Comparison of ENCODE assay signal across 29 cellular contexts in the genomic region with DNA sequence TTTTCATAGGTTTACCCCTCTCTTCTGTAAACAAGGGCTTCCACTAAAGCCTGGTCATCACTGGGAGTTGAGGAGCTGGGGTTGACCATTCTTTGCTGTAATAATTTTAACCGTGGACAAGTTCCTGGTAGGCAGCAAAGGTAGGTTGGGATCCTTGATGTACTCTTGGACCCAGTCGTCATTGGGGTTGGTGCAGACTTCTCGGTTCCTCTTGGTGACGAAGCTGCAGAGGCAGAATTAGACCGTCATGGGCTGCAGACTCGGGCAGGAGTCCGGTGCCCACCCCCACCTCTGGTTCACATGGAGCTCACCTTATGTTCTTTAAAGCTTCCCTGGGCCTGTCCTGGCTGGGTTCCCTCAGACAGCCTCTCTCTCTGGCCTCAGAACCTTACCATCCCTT. TPM values are rescaled to one million over a fixed set of nuclear protein-coding genes. Genes with fewer than 3 reads are reported as not detected.
"Had no signal": no experiment of that assay in that cellular context is flagged by ENCODE, and none has a peak within 500 bp of the region (broad histone marks: within the 10 kb centered on the region; RNA-seq: fewer than 3 reads in every experiment).

No MANE protein-coding gene starts in this region.

- H3K36me3 ChIP-seq: right atrium auricular region, sigmoid colon, suprapubic skin, thyroid gland, upper lobe of left lung, uterus had no signal

- H3K27me3 ChIP-seq: hepatocyte, right atrium auricular region, sigmoid colon, suprapubic skin, thyroid gland, upper lobe of left lung, uterus had no signal

- H3K27ac Mint-ChIP-seq: endodermal cell; naive thymus-derived CD4-positive, alpha-beta T cell had no signal

- H3K27ac ChIP-seq: hepatocyte, right atrium auricular region, sigmoid colon, suprapubic skin, thyroid gland, upper lobe of left lung, uterus had no signal

- H2AFZ ChIP-seq: hepatocyte had no signal

- H3K4me3 Mint-ChIP-seq: endodermal cell; naive thymus-derived CD4-positive, alpha-beta T cell; neural crest cell had no signal

- H3K4me3 ChIP-seq: hepatocyte, lung, right atrium auricular region, sigmoid colon, skin epidermis, suprapubic skin, thyroid gland, upper lobe of left lung, uterus had no signal

- DNase-seq: effector CD4-positive, alpha-beta T cell; endodermal cell; erythroblast; foreskin melanocyte; head of caudate nucleus; left colon; left ventricle myocardium superior; mesendoderm; naive thymus-derived CD4-positive, alpha-beta T cell; posterior cingulate gyrus; sigmoid colon; stimulated activated CD4-positive, alpha-beta T cell treated with anti-CD3 and anti-CD28 coated beads, Interleukin-2, amount 100 ng/mL, for 24 hours; stimulated activated CD4-positive, alpha-beta T cell treated with anti-CD3 and anti-CD28 coated beads, Interleukin-4, amount 100 ng/mL, for 4 hours; stimulated activated naive CD8-positive, alpha-beta T cell treated with anti-CD3 and anti-CD28 coated beads, Interleukin-15, Interleukin-2, amounts not matched to agents 100 U/mL and 50 U/mL, for 24 hours; thyroid gland; upper lobe of left lung; uterus had no signal

- H3K4me1 ChIP-seq: thyroid gland, uterus had no signal

- H3K36me3 Mint-ChIP-seq: naive thymus-derived CD4-positive, alpha-beta T cell had no signal

- ATAC-seq: left colon; left ventricle myocardium superior; naive thymus-derived CD4-positive, alpha-beta T cell; stimulated activated naive CD8-positive, alpha-beta T cell treated with anti-CD3 and anti-CD28 coated beads, Interleukin-15, Interleukin-2, amounts not matched to agents 100 U/mL and 50 U/mL, for 24 hours had no signal

- H3K9me3 Mint-ChIP-seq: endodermal cell; naive thymus-derived CD4-positive, alpha-beta T cell; neural crest cell had no signal

- H3K79me2 ChIP-seq: hepatocyte had no signal

- H3K9me3 ChIP-seq: right atrium auricular region, sigmoid colon, suprapubic skin, thyroid gland, upper lobe of left lung, uterus had no signal

- H3K4me2 ChIP-seq: hepatocyte had no signal

- FAIRE-seq: colon, endothelial cell of umbilical vein had no signal

RNA-seq across cellular contexts. Expression of a gene that starts 3.8 kb away (rescaled TPM):
- total RNA-seq: endodermal cell; hepatocyte; kidney epithelial cell; left ventricle myocardium superior; mononuclear cell; naive thymus-derived CD4-positive, alpha-beta T cell; neural crest cell; osteocyte; right atrium auricular region; suprapubic skin had no signal
- polyA plus RNA-seq: hepatocyte; naive thymus-derived CD4-positive, alpha-beta T cell had no signal

RNA-seq across cellular contexts. Expression of a gene that starts 9.0 kb away (rescaled TPM):
- total RNA-seq: endodermal cell; kidney epithelial cell; mononuclear cell; naive thymus-derived CD4-positive, alpha-beta T cell; neural crest cell; osteocyte had no signal
- polyA plus RNA-seq: naive thymus-derived CD4-positive, alpha-beta T cell had no signal

RNA-seq across cellular contexts. Expression of a gene that starts 23.8 kb away (rescaled TPM):
- total RNA-seq: dermis microvascular lymphatic vessel endothelial cell; endodermal cell; endothelial cell of umbilical vein; kidney epithelial cell; left ventricle myocardium superior; mononuclear cell; naive thymus-derived CD4-positive, alpha-beta T cell; neural crest cell; osteocyte; right atrium auricular region; sigmoid colon; suprapubic skin had no signal
- polyA plus RNA-seq: endothelial cell of umbilical vein; naive thymus-derived CD4-positive, alpha-beta T cell had no signal

RNA-seq across cellular contexts. Expression of a gene that starts 34.0 kb away (rescaled TPM):
- total RNA-seq: dermis microvascular lymphatic vessel endothelial cell; endodermal cell; endothelial cell of umbilical vein; hepatocyte; kidney epithelial cell; left colon; left ventricle myocardium superior; lung; mononuclear cell; naive thymus-derived CD4-positive, alpha-beta T cell; neural crest cell; osteocyte; right atrium auricular region; sigmoid colon; suprapubic skin; thyroid gland; upper lobe of left lung; uterus had no signal
- polyA plus RNA-seq: endothelial cell of umbilical vein; hepatocyte; lung; naive thymus-derived CD4-positive, alpha-beta T cell; sigmoid colon had no signal

RNA-seq across cellular contexts. Expression of a gene that starts 40.3 kb away (rescaled TPM):
- total RNA-seq: dermis microvascular lymphatic vessel endothelial cell; endodermal cell; hepatocyte; kidney epithelial cell; left ventricle myocardium superior; mononuclear cell; naive thymus-derived CD4-positive, alpha-beta T cell; neural crest cell; osteocyte; right atrium auricular region had no signal
- polyA plus RNA-seq: hepatocyte; naive thymus-derived CD4-positive, alpha-beta T cell had no signal
